2 cellular contexts compared by ENCODE assay signal in genomic region chr16:81499576-81500380, GRCh38.
A peak's percentile ranks its signal among the peaks of the same experiment; 100 is the strongest.
TF ChIP-seq lines count a peak whose summit lies in the region.

No MANE protein-coding gene starts in this region.

TF ChIP-seq in HEK293, 187 proteins besides CTCF, POLR2A, EP300 and RAD21 (continued from another document):
- TF ChIP-seq ZNF830 (tag by site-specific recombination; IDR thresholded peaks at IDR 0.05; ENCODE audit: low read depth) (no peak), ZNF366 (tag by site-specific recombination; conservative IDR thresholded peaks at IDR 0.05) (peak; percentile 84), ZNF521 (tag by site-specific recombination; IDR thresholded peaks at IDR 0.05) (no peak), ZBTB6 (tag by site-specific recombination; IDR thresholded peaks at IDR 0.05) (no peak)
TF ChIP-seq in HEK293: peak in this region for 1.

TF ChIP-seq in WTC11, 78 proteins besides CTCF, POLR2A, EP300 and RAD21 (continued from another document):
- TF ChIP-seq ZNF532 (CRISPR knock-in tag; IDR thresholded peaks at IDR 0.05; ENCODE audit: borderline replicate concordance) = no peak
- TF ChIP-seq ZNF396 (CRISPR knock-in tag; IDR thresholded peaks at IDR 0.05; ENCODE audit: borderline replicate concordance) = no peak
- TF ChIP-seq SOX15 (CRISPR knock-in tag; IDR thresholded peaks at IDR 0.05) = no peak
- no peak for TF ChIP-seq ZNF138 (CRISPR knock-in tag; conservative IDR thresholded peaks at IDR 0.05)
- no peak for TF ChIP-seq SMAD4 (CRISPR knock-in tag; IDR thresholded peaks at IDR 0.05)
- no peak for TF ChIP-seq RELA (CRISPR knock-in tag; IDR thresholded peaks at IDR 0.05; ENCODE audit: borderline replicate concordance)
- TF ChIP-seq ERG (CRISPR knock-in tag; IDR thresholded peaks at IDR 0.05) = no peak
- TF ChIP-seq ELF4 (CRISPR knock-in tag; IDR thresholded peaks at IDR 0.05; ENCODE audit: low read depth) = no peak
- no peak for TF ChIP-seq GABPB1 (CRISPR knock-in tag; IDR thresholded peaks at IDR 0.05)
